ENCODE assay signal across 22 cellular contexts in the genomic region with DNA sequence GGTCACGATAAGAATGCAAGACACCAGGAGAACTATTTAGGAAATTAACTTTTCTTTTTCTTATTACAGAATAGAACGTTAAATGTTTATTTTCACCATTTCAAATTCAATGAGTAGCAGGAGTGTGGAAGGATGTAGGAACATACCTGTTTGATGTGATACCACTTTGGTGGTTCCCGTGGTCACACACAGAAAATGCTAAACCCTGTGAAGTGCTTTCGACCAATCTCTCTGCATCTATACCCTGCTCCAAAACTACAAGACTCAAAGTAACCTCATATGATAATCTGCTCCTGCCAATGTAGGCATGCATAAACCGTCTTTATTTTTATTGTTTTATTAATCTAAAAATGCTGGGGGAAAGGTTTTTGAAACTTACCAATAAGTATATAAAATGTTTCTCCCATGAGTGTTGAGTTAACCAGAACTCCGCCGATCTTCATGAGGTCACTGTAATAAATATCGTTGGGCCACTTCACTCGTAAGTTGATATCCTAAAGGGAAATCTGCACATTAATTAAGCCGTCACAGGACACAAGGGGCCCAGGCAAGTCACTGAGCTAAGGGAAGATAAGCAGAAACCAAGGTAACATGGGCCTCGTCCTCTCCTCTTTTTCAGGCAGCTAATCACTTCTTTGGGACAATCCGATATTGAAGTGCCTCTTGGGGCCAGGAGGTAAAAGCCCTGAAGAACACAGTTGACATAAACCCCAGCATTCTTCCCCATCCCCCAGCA.
"Had no signal": no experiment of that assay in that cellular context is flagged by ENCODE, and none has a peak within 500 bp of the region (broad histone marks: within the 10 kb centered on the region; RNA-seq: fewer than 3 reads in every experiment).

No MANE protein-coding gene starts in this region.

- DNase-seq: activated CD4-positive, alpha-beta T cell treated with anti-CD3 and anti-CD28 coated beads for 36 hours; activated CD4-positive, alpha-beta T cell treated with anti-CD3 and anti-CD28 coated beads, Interleukin-2, amount 50 U/mL, for 48 hours; activated CD4-positive, CD25-positive, alpha-beta regulatory T cell; activated CD8-positive, alpha-beta memory T cell treated with anti-CD3 and anti-CD28 coated beads, Interleukin-2, amount 50 U/mL, for 48 hours; activated T-cell treated with anti-CD3 and anti-CD28 coated beads, Interleukin-2, amount 50 U/mL, for 24 hours; anterior cingulate cortex; dermis blood vessel endothelial cell; effector CD4-positive, alpha-beta T cell; esophagus squamous epithelium; foreskin melanocyte; left ventricle myocardium inferior; mesendoderm; mucosa of descending colon; posterior cingulate gyrus; right cardiac atrium; stimulated activated CD4-positive, alpha-beta T cell treated with anti-CD3 and anti-CD28 coated beads, Interleukin-2, amount 100 ng/mL, for 48 hours; stimulated activated naive CD8-positive, alpha-beta T cell treated with anti-CD3 and anti-CD28 coated beads, Interleukin-15, Interleukin-2, amounts not matched to agents 100 U/mL and 50 U/mL, for 24 hours; testis; transverse colon had no signal

- H3K27ac ChIP-seq: epithelial cell of prostate, esophagus squamous epithelium, left ventricle myocardium inferior, testis, transverse colon had no signal

- H3K9me3 ChIP-seq: esophagus squamous epithelium, left ventricle myocardium inferior, mucosa of descending colon, testis, transverse colon had no signal

- ATAC-seq: activated CD4-positive, alpha-beta T cell treated with anti-CD3 and anti-CD28 coated beads for 36 hours; mucosa of descending colon; natural killer cell treated with Interleukin-12 subunit alpha and Interleukin-12 subunit beta and Interleukin-15 and Interleukin-18, amount 100 ng/mL, for 72 hours; right cardiac atrium; stimulated activated naive CD8-positive, alpha-beta T cell treated with anti-CD3 and anti-CD28 coated beads, Interleukin-15, Interleukin-2, amounts not matched to agents 100 U/mL and 50 U/mL, for 24 hours had no signal

- H3K36me3 ChIP-seq: transverse colon had no signal

- H3K4me3 ChIP-seq: esophagus squamous epithelium, left ventricle myocardium inferior, lung, mucosa of descending colon, testis, transverse colon had no signal

- H3K4me1 ChIP-seq: left ventricle myocardium inferior, testis, transverse colon had no signal

- H3K27me3 ChIP-seq: esophagus squamous epithelium, testis, transverse colon had no signal
